1 cellular context compared by ENCODE assay signal in the genomic region with DNA sequence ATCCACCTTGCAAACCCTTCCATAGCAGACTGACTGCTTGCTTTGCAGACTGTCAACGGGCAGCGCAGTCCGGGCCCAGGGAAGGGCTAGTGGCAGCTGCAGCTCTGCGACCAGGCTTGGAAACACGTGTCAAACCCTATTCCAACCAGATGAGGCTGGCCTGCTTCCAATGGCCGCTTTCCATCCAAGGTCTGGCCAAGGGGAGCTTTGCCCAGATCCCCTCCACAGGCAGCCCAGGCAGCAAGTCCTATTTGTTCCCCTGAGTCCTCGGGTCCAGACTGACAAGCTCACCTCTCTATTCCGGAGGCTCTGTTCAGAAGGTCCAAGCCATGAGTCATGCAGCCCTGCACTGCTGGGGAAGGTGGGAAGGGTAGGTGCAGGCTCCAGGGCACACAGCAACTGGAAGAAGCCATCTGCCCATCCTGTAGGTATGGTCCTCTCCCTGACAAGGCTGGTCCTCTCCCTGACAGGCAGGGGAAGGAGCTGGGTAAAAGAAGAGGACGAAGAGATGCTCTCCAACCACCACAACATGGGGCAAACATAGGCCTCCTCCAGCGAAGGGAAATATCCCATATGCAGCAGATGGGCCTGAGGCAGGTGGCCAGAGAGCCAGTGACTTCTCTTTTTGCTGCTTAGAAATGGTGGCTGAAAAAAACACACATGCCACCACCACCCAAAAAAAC.
A peak's percentile ranks its signal among the peaks of the same experiment; 100 is the strongest.
TF ChIP-seq lines count a peak whose summit lies in the region.

No MANE protein-coding gene starts in this region.

TF ChIP-seq in HepG2, 621 proteins besides CTCF, POLR2A, EP300 and RAD21 (continued from another document):
- TF ChIP-seq, protein P1, sequence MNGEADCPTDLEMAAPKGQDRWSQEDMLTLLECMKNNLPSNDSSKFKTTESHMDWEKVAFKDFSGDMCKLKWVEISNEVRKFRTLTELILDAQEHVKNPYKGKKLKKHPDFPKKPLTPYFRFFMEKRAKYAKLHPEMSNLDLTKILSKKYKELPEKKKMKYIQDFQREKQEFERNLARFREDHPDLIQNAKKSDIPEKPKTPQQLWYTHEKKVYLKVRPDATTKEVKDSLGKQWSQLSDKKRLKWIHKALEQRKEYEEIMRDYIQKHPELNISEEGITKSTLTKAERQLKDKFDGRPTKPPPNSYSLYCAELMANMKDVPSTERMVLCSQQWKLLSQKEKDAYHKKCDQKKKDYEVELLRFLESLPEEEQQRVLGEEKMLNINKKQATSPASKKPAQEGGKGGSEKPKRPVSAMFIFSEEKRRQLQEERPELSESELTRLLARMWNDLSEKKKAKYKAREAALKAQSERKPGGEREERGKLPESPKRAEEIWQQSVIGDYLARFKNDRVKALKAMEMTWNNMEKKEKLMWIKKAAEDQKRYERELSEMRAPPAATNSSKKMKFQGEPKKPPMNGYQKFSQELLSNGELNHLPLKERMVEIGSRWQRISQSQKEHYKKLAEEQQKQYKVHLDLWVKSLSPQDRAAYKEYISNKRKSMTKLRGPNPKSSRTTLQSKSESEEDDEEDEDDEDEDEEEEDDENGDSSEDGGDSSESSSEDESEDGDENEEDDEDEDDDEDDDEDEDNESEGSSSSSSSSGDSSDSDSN (CRISPR knock-in tag; IDR thresholded peaks at IDR 0.05): 0 out of 2 replicates have a peak, but pooled peaks have one; percentile 62
- TF ChIP-seq ZNF501 (CRISPR knock-in tag; IDR thresholded peaks at IDR 0.05) (0 out of 2 replicates have a peak, but pooled peaks have one; percentile 12), ZNF598 (CRISPR knock-in tag; IDR thresholded peaks at IDR 0.05; ENCODE audit: borderline replicate concordance) (peak; percentile 65; the same call in 1 of the 2 replicates)
- TF ChIP-seq, protein P2, sequence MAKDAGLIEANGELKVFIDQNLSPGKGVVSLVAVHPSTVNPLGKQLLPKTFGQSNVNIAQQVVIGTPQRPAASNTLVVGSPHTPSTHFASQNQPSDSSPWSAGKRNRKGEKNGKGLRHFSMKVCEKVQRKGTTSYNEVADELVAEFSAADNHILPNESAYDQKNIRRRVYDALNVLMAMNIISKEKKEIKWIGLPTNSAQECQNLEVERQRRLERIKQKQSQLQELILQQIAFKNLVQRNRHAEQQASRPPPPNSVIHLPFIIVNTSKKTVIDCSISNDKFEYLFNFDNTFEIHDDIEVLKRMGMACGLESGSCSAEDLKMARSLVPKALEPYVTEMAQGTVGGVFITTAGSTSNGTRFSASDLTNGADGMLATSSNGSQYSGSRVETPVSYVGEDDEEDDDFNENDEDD (CRISPR knock-in tag; IDR thresholded peaks at IDR 0.05; ENCODE audit: borderline replicate concordance): 0 out of 2 replicates have a peak, but pooled peaks have one; percentile 24
